In genomic region chr9:131395745-131396479, GRCh38 we compare ENCODE assay signal across 8 cellular contexts. TPM values are rescaled to one million over a fixed set of nuclear protein-coding genes. Genes with fewer than 3 reads are reported as not detected.
DNase-seq lines count a peak whose midpoint lies in the region; ATAC-seq and TF ChIP-seq lines count a peak whose summit lies in the region.

No MANE protein-coding gene starts in this region.

- WGBS in ectodermal cell, 2 experiments = 28 to 30% methylated on average over 11 of the region's 11 CpGs

- H3K27me3 Mint-ChIP-seq in CD8-positive, alpha-beta T cell (ENCODE audit: low read depth) = no peaks in the 10 kb centered on the region

- POLR2A ChIA-PET in CD8-positive, alpha-beta T cell (lab: Charles Lee) = interaction anchor here (0.8 to 4.7 kb wide), 6 partner anchors 11 to 146 kb away, joined by 3 to 33 read pairs (median 4); no protein-coding TSS in a partner anchor

- peak overlapping the region; percentile 63 for H3K4me3 ChIP-seq in CD8-positive, alpha-beta T cell (ENCODE audit: low read depth, low read length)
- peak overlapping the region; percentile 79 for H3K4me3 ChIP-seq in ectodermal cell (ENCODE audit: insufficient read depth, low read depth, low read length)
- H3K4me3 ChIP-seq in neuron (ENCODE audit: low read length) = peak overlapping the region; percentile 96

- peaks cover 67% of the 10 kb centered on the region for H3K4me1 Mint-ChIP-seq in CD8-positive, alpha-beta T cell (ENCODE audit: low read depth)

- no peaks in the 10 kb centered on the region for H3K9me3 Mint-ChIP-seq in CD8-positive, alpha-beta T cell

- H3K27ac Mint-ChIP-seq in CD8-positive, alpha-beta T cell = peak overlapping the region; percentile 97

- peaks cover 10% of the 10 kb centered on the region for H3K36me3 Mint-ChIP-seq in CD8-positive, alpha-beta T cell

- H3K4me3 Mint-ChIP-seq in CD8-positive, alpha-beta T cell = peak overlapping the region; percentile 92

- peaks cover 62% of the 10 kb centered on the region for H3K4me1 ChIP-seq in CD8-positive, alpha-beta T cell (ENCODE audit: insufficient read depth, low read length)
- peaks cover 30% of the 10 kb centered on the region for H3K4me1 ChIP-seq in ectodermal cell (ENCODE audit: control insufficient read depth, insufficient read depth, low read length)
- peaks cover 41% of the 10 kb centered on the region for H3K4me1 ChIP-seq in neuron (ENCODE audit: insufficient read depth, low read length)

- CTCF ChIA-PET in CD8-positive, alpha-beta T cell (lab: Charles Lee) = interaction anchor here (0.6 to 2.2 kb wide), 5 partner anchors 10 to 45 kb away, joined by 3 to 12 read pairs (median 4); no protein-coding TSS in a partner anchor

- H3K36me3 ChIP-seq in CD8-positive, alpha-beta T cell (ENCODE audit: insufficient read depth, low read length) = no peaks in the 10 kb centered on the region
- H3K36me3 ChIP-seq in ectodermal cell (ENCODE audit: control insufficient read depth, insufficient read depth, low read length) (no peaks in the 10 kb centered on the region), neuron (ENCODE audit: insufficient read depth, low read length) (peaks cover 13% of the 10 kb centered on the region)

- peak overlapping the region; percentile 78 for H3K27ac ChIP-seq in CD8-positive, alpha-beta T cell (ENCODE audit: low read depth, low read length)
- H3K27ac ChIP-seq in ectodermal cell (ENCODE audit: insufficient read depth, low read depth, low read length, poor library complexity, severe bottlenecking) = no peak overlapping the region

- intact Hi-C loops in CD8-positive, alpha-beta T cell (cut with DNase I, micrococcal nuclease) = loop anchor here (1.0 to 10.0 kb wide), 8 partner anchors 13 to 959 kb away; partner anchors contain the start of genes SETX (in 1 of the 2) and UCK1 (in 1 of the 2)

- H3K27me3 ChIP-seq in CD8-positive, alpha-beta T cell (ENCODE audit: insufficient read depth, low read length) = no peaks in the 10 kb centered on the region
- no peaks in the 10 kb centered on the region for H3K27me3 ChIP-seq in ectodermal cell (ENCODE audit: control insufficient read depth, insufficient read depth, low read length, poor library complexity, severe bottlenecking)
- no peaks in the 10 kb centered on the region for H3K27me3 ChIP-seq in neuron (ENCODE audit: insufficient read depth, low read length)

- DNase-seq in CD8-positive, alpha-beta T cell = no peak
- DNase-seq in NCI-H2171 (lab: John Stamatoyannopoulos, UW) (peak; percentile 19), SW480 (ENCODE audit: low spot score) (no peak), iPS-NIHi11 (ENCODE audit: low spot score) (no peak)

- ATAC-seq in CD8-positive, alpha-beta T cell = no peak
- ATAC-seq in GM19351 (IDR thresholded peaks at IDR 0.05; ENCODE audit: unreplicated experiment) (no peak), HG02884 (IDR thresholded peaks at IDR 0.05; ENCODE audit: unreplicated experiment) (no peak)

- H2AFZ ChIP-seq in neuron (ENCODE audit: low read depth, low read length) = no peak overlapping the region

- H3K9me3 ChIP-seq in CD8-positive, alpha-beta T cell (ENCODE audit: low read length) = no peaks in the 10 kb centered on the region
- no peaks in the 10 kb centered on the region for H3K9me3 ChIP-seq in ectodermal cell (ENCODE audit: control insufficient read depth, low read length)
- H3K9me3 ChIP-seq in neuron (ENCODE audit: low read length) = no peaks in the 10 kb centered on the region

- no peak for TF ChIP-seq CTCF in CD8-positive, alpha-beta T cell (IDR thresholded peaks at IDR 0.05)

RNA-seq across cellular contexts. Expression of gene PRRC2B, which starts 2.0 kb away (rescaled TPM):
- 100 to 1,000 TPM; 234 to 251 TPM for total RNA-seq in CD8-positive, alpha-beta T cell
- polyA plus RNA-seq in ectodermal cell (2013, experiment 1 of 4) = 244 TPM
- polyA plus RNA-seq in ectodermal cell (2013, experiment 2 of 4) = 300 TPM
- 170 TPM for polyA plus RNA-seq in ectodermal cell (2013, experiment 3 of 4)
- 212 TPM for polyA plus RNA-seq in ectodermal cell (2013, experiment 4 of 4)
